Comparison of ENCODE assay signal across 33 cellular contexts in genomic region chr7:133611955-133612354, GRCh38.
"Had no signal": no experiment of that assay in that cellular context is flagged by ENCODE, and none has a peak within 500 bp of the region (broad histone marks: within the 10 kb centered on the region; RNA-seq: fewer than 3 reads in every experiment).

No MANE protein-coding gene starts in this region.

- H3K9me3 Mint-ChIP-seq: naive thymus-derived CD8-positive, alpha-beta T cell; natural killer cell treated with Interleukin-12 subunit alpha and Interleukin-12 subunit beta and Interleukin-15 and Interleukin-18, amount 100 ng/mL, for 72 hours; nephron progenitor cell; stimulated activated memory B cell treated with anti-CD40 and anti-IgM and Interleukin-4, amounts not matched to agents 10 μg/mL and 1 μg/mL and 100 μg/mL, for 72 hours; stimulated activated naive CD8-positive, alpha-beta T cell treated with anti-CD3 and anti-CD28 coated beads, Interleukin-15, amount 100 ng/mL, for 72 hours had no signal

- H3K36me3 Mint-ChIP-seq: natural killer cell treated with Interleukin-12 subunit alpha and Interleukin-12 subunit beta and Interleukin-15 and Interleukin-18, amount 100 ng/mL, for 72 hours had no signal

- ATAC-seq: naive thymus-derived CD8-positive, alpha-beta T cell; natural killer cell treated with Interleukin-12 subunit alpha and Interleukin-12 subunit beta and Interleukin-15 and Interleukin-18, amount 100 ng/mL, for 72 hours; psoas muscle; right cardiac atrium; sciatic nerve; stimulated activated memory B cell treated with anti-CD40 and anti-IgM and Interleukin-4, amounts not matched to agents 10 μg/mL and 1 μg/mL and 100 μg/mL, for 72 hours; stimulated activated naive CD8-positive, alpha-beta T cell treated with anti-CD3 and anti-CD28 coated beads, Interleukin-15, amount 100 ng/mL, for 72 hours; stimulated activated naive CD8-positive, alpha-beta T cell treated with anti-CD3 and anti-CD28 coated beads, Interleukin-15, Interleukin-2, amounts not matched to agents 100 U/mL and 50 U/mL, for 24 hours had no signal

- H3K4me1 Mint-ChIP-seq: stimulated activated memory B cell treated with anti-CD40 and anti-IgM and Interleukin-4, amounts not matched to agents 10 μg/mL and 1 μg/mL and 100 μg/mL, for 72 hours; stimulated activated naive CD8-positive, alpha-beta T cell treated with anti-CD3 and anti-CD28 coated beads, Interleukin-15, amount 100 ng/mL, for 72 hours had no signal

- H3K79me2 ChIP-seq: parathyroid adenoma had no signal

- H3K9ac ChIP-seq: parathyroid adenoma had no signal

- H3K4me1 ChIP-seq: parathyroid adenoma, psoas muscle, spleen, thyroid gland, tibial nerve, upper lobe of left lung, vagina had no signal

- H3K4me3 Mint-ChIP-seq: naive B cell; naive thymus-derived CD8-positive, alpha-beta T cell; natural killer cell treated with Interleukin-12 subunit alpha and Interleukin-12 subunit beta and Interleukin-15 and Interleukin-18, amount 100 ng/mL, for 72 hours; nephron progenitor cell; neural crest cell; stimulated activated memory B cell treated with anti-CD40 and anti-IgM and Interleukin-4, amounts not matched to agents 10 μg/mL and 1 μg/mL and 100 μg/mL, for 72 hours; stimulated activated naive CD8-positive, alpha-beta T cell treated with anti-CD3 and anti-CD28 coated beads, Interleukin-15, amount 100 ng/mL, for 72 hours had no signal

- H3K27ac Mint-ChIP-seq: naive B cell; naive thymus-derived CD8-positive, alpha-beta T cell; natural killer cell treated with Interleukin-12 subunit alpha and Interleukin-12 subunit beta and Interleukin-15 and Interleukin-18, amount 100 ng/mL, for 72 hours; stimulated activated memory B cell treated with anti-CD40 and anti-IgM and Interleukin-4, amounts not matched to agents 10 μg/mL and 1 μg/mL and 100 μg/mL, for 72 hours; stimulated activated naive CD8-positive, alpha-beta T cell treated with anti-CD3 and anti-CD28 coated beads, Interleukin-15, amount 100 ng/mL, for 72 hours had no signal

- H3K4me3 ChIP-seq: ovary, psoas muscle, skin epidermis, smooth muscle cell, spleen, thoracic aorta, thyroid gland, tibial nerve, upper lobe of left lung, vagina had no signal

- H3K27me3 Mint-ChIP-seq: naive B cell; naive thymus-derived CD8-positive, alpha-beta T cell; natural killer cell treated with Interleukin-12 subunit alpha and Interleukin-12 subunit beta and Interleukin-15 and Interleukin-18, amount 100 ng/mL, for 72 hours; progenitor cell of endocrine pancreas; stimulated activated memory B cell treated with anti-CD40 and anti-IgM and Interleukin-4, amounts not matched to agents 10 μg/mL and 1 μg/mL and 100 μg/mL, for 72 hours; stimulated activated naive CD8-positive, alpha-beta T cell treated with anti-CD3 and anti-CD28 coated beads, Interleukin-15, amount 100 ng/mL, for 72 hours had no signal

- H3K36me3 ChIP-seq: ovary, spleen, thoracic aorta, thyroid gland, tibial nerve, upper lobe of left lung, vagina had no signal

- H3K4me2 ChIP-seq: smooth muscle cell had no signal

- H3K9me3 ChIP-seq: ovary, psoas muscle, spleen, thoracic aorta, thyroid gland, tibial nerve, upper lobe of left lung, vagina had no signal

- FAIRE-seq: urothelium cell line had no signal

- H3K27me3 ChIP-seq: ovary, spleen, thyroid gland, tibial nerve, upper lobe of left lung, vagina had no signal

- DNase-seq: naive B cell; naive thymus-derived CD8-positive, alpha-beta T cell; nephron progenitor cell; occipital lobe; ovary; posterior cingulate gyrus; psoas muscle; right cardiac atrium; spleen; stimulated activated CD4-positive, alpha-beta T cell treated with anti-CD3 and anti-CD28 coated beads, Interleukin-15, amount 100 ng/mL, for 24 hours; stimulated activated CD4-positive, alpha-beta T cell treated with anti-CD3 and anti-CD28 coated beads, Interleukin-2, amount 100 ng/mL, for 24 hours; stimulated activated CD4-positive, alpha-beta T cell treated with anti-CD3 and anti-CD28 coated beads, Interleukin-4, amount 100 ng/mL, for 1 hour; stimulated activated CD4-positive, alpha-beta T cell treated with anti-CD3 and anti-CD28 coated beads, Interleukin-4, amount 100 ng/mL, for 4 hours; stimulated activated CD8-positive, alpha-beta memory T cell treated with anti-CD3 and anti-CD28 coated beads, Interleukin-4, amount 100 ng/mL, for 48 hours; stimulated activated naive CD4-positive, alpha-beta T cell; stimulated activated naive CD8-positive, alpha-beta T cell treated with anti-CD3 and anti-CD28 coated beads, Interleukin-15, amount 100 ng/mL, for 72 hours; stimulated activated naive CD8-positive, alpha-beta T cell treated with anti-CD3 and anti-CD28 coated beads, Interleukin-15, Interleukin-2, amounts not matched to agents 100 U/mL and 50 U/mL, for 24 hours; substantia nigra; thyroid gland; trophoblast cell; upper lobe of left lung had no signal

- H2AFZ ChIP-seq: parathyroid adenoma had no signal

- H3K27ac ChIP-seq: ovary, parathyroid adenoma, psoas muscle, skin epidermis, spleen, thoracic aorta, thyroid gland, tibial nerve, upper lobe of left lung, vagina had no signal
